Comparison of ENCODE assay signal across 1 cellular context in the genomic region with DNA sequence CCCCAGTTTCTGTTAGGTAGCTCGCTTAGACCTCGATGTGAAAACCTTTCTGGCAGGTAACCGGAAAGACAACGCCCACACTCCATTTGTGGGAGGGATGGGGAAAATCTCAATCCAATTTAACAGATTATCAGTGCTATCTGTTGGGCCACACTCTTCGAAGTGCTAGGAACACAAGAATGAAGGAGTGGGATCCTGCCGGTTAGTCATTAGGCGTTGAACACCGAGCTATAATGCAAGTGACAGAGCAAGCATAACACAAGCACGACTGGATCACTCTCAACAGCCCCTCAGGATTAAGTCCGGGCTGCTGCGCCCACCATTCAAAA.
TF ChIP-seq lines count a peak whose summit lies in the region.

No MANE protein-coding gene starts in this region.

TF ChIP-seq in endothelial cell of umbilical vein, 7 proteins besides CTCF, POLR2A, EP300 and RAD21 (continued from another document):
- TF ChIP-seq MAX (IDR thresholded peaks at IDR 0.05; ENCODE audit: insufficient read depth, insufficient read length), result no peak
- no peak for TF ChIP-seq MYC (IDR thresholded peaks at IDR 0.05; ENCODE audit: low read depth, low read length)
- no peak for TF ChIP-seq JUN (IDR thresholded peaks at IDR 0.05; ENCODE audit: borderline replicate concordance, insufficient read depth, insufficient read length, low read depth)
